In genomic region chr2:54561010-54561409, GRCh38 we compare ENCODE assay signal across 10 cellular contexts.
DNase-seq lines count a peak whose midpoint lies in the region; FAIRE-seq and TF ChIP-seq lines count a peak whose summit lies in the region.
"Had no signal": no experiment of that assay in that cellular context is flagged by ENCODE, and none has a peak within 500 bp of the region (broad histone marks: within the 10 kb centered on the region; RNA-seq: fewer than 3 reads in every experiment).

No MANE protein-coding gene starts in this region.

- H3K4me1 ChIP-seq in kidney (ENCODE audit: control insufficient read depth in 1 of 2, insufficient read depth in 1 of 2, low read depth in 1 of 2, low read length in 2 of 2) (peaks cover 21 to 38% of the 10 kb centered on the region in 2 donors), subcutaneous abdominal adipose tissue (ENCODE audit: control insufficient read depth in 5 of 5, insufficient read depth in 5 of 5, low read length in 5 of 5) (peaks cover 9 to 66% (median 60%) of the 10 kb centered on the region in 5 donors)

- TF ChIP-seq CTCF in kidney (IDR thresholded peaks at IDR 0.05; ENCODE audit: borderline replicate concordance, extremely low read depth, insufficient read depth) = no peak

- no peaks in the 10 kb centered on the region for H3K27me3 ChIP-seq in subcutaneous abdominal adipose tissue (ENCODE audit: control insufficient read depth in 5 of 5, insufficient read depth in 4 of 5, low read length in 5 of 5)

- no peak for FAIRE-seq in kidney (lab: Jason Lieb, UNC)

- peaks cover 58% of the 10 kb centered on the region for H3K4me1 Mint-ChIP-seq in activated CD4-positive, alpha-beta T cell treated with anti-CD3 and anti-CD28 coated beads, Interleukin-2, amount 10 ng/mL, durations not matched to agents 7 days and 5 days
- peaks cover 66% of the 10 kb centered on the region for H3K4me1 Mint-ChIP-seq in activated naive CD8-positive, alpha-beta T cell (ENCODE audit: low read depth)

- CTCF ChIA-PET in activated CD4-positive, alpha-beta T cell treated with anti-CD3 and anti-CD28 coated beads, Interleukin-2, amount 10 ng/mL, durations not matched to agents 7 days and 5 days (lab: Charles Lee) = interaction anchor here (0.7 to 2.4 kb wide), 4 partner anchors 14 to 40 kb away, joined by 3 to 6 read pairs (median 4); no protein-coding TSS in a partner anchor

- H3K4me3 Mint-ChIP-seq in activated CD4-positive, alpha-beta T cell treated with anti-CD3 and anti-CD28 coated beads, Interleukin-2, amount 10 ng/mL, durations not matched to agents 7 days and 5 days = peak overlapping the region; percentile 98
- H3K4me3 Mint-ChIP-seq in activated naive CD8-positive, alpha-beta T cell = peak overlapping the region; percentile 97

- H3K36me3 ChIP-seq in kidney (ENCODE audit: control insufficient read depth in 1 of 2, insufficient read depth in 2 of 2, low read length in 2 of 2) = no peaks in the 10 kb centered on the region
- H3K36me3 ChIP-seq in subcutaneous abdominal adipose tissue (ENCODE audit: control insufficient read depth in 5 of 5, insufficient read depth in 5 of 5, low read length in 5 of 5) = no peaks in the 10 kb centered on the region

- peak overlapping the region; percentile 96 to 98 for H3K27ac ChIP-seq in kidney (ENCODE audit: low read depth in 2 of 2, low read length in 2 of 2)
- peak overlapping the region; percentile 98 for H3K27ac ChIP-seq in subcutaneous abdominal adipose tissue (ENCODE audit: low read depth, low read length)

- DNase-seq in activated CD4-positive, alpha-beta T cell treated with anti-CD3 and anti-CD28 coated beads, Interleukin-2, amount 10 ng/mL, durations not matched to agents 7 days and 5 days = no peak
- no peak for DNase-seq in activated CD4-positive, alpha-beta T cell treated with anti-CD3 and anti-CD28 coated beads for 48 hours
- DNase-seq in kidney (no peak), AG08396 (ENCODE audit: low spot score) (no peak), NCI-H187 treated with DMSO at 0.1 percent for 48 hours (lab: John Stamatoyannopoulos, UW) (no peak), DMS153 (lab: John Stamatoyannopoulos, UW) (no peak)
- DNase-seq: activated CD8-positive, alpha-beta memory T cell treated with anti-CD3 and anti-CD28 coated beads, Interleukin-2, amount 50 U/mL, for 4 hours; NCI-H1105 treated with DMSO at 0.1 percent for 48 hours had no signal

- no peaks in the 10 kb centered on the region for H3K27me3 Mint-ChIP-seq in activated CD4-positive, alpha-beta T cell treated with anti-CD3 and anti-CD28 coated beads, Interleukin-2, amount 10 ng/mL, durations not matched to agents 7 days and 5 days
- H3K27me3 Mint-ChIP-seq in activated naive CD8-positive, alpha-beta T cell = no peaks in the 10 kb centered on the region

- H3K4me3 ChIP-seq in kidney (ENCODE audit: low read length in 2 of 2) (peak overlapping the region; percentile 91 to 92), subcutaneous abdominal adipose tissue (ENCODE audit: low read depth in 1 of 5, low read length in 5 of 5) (peak overlapping the region in 1 of 5 donors; percentile 75)

- H3K9ac ChIP-seq in kidney (ENCODE audit: low read length in 2 of 2) (peak overlapping the region in 1 of 2 donors; percentile 92), subcutaneous abdominal adipose tissue (ENCODE audit: low read length in 5 of 5) (peak overlapping the region in 3 of 5 donors; percentile 42 to 94 (median 86))

- POLR2A ChIA-PET in activated CD4-positive, alpha-beta T cell treated with anti-CD3 and anti-CD28 coated beads, Interleukin-2, amount 10 ng/mL, durations not matched to agents 7 days and 5 days (lab: Charles Lee) = interaction anchor here (1.0 kb wide), 1 partner anchor 13 kb away, joined by 3 read pairs; no protein-coding TSS in a partner anchor

- no peaks in the 10 kb centered on the region for H3K9me3 ChIP-seq in kidney (ENCODE audit: control insufficient read depth in 1 of 2, low read length in 2 of 2)
- no peaks in the 10 kb centered on the region for H3K9me3 ChIP-seq in subcutaneous abdominal adipose tissue (ENCODE audit: control insufficient read depth in 5 of 5, low read length in 5 of 5)

- intact Hi-C loops in kidney (cut with DNase I) = no loop called here

- H3K9me3 Mint-ChIP-seq in activated CD4-positive, alpha-beta T cell treated with anti-CD3 and anti-CD28 coated beads, Interleukin-2, amount 10 ng/mL, durations not matched to agents 7 days and 5 days = no peaks in the 10 kb centered on the region
- no peaks in the 10 kb centered on the region for H3K9me3 Mint-ChIP-seq in activated naive CD8-positive, alpha-beta T cell (ENCODE audit: low read depth)

- H3K27ac Mint-ChIP-seq in activated CD4-positive, alpha-beta T cell treated with anti-CD3 and anti-CD28 coated beads, Interleukin-2, amount 10 ng/mL, durations not matched to agents 7 days and 5 days = peak overlapping the region; percentile 92
- H3K27ac Mint-ChIP-seq in activated naive CD8-positive, alpha-beta T cell = peak overlapping the region; percentile 93

- peaks cover 55% of the 10 kb centered on the region for H3K36me3 Mint-ChIP-seq in activated CD4-positive, alpha-beta T cell treated with anti-CD3 and anti-CD28 coated beads, Interleukin-2, amount 10 ng/mL, durations not matched to agents 7 days and 5 days (ENCODE audit: low read depth)
- H3K36me3 Mint-ChIP-seq in activated naive CD8-positive, alpha-beta T cell = peaks cover 3% of the 10 kb centered on the region
